Comparison of ENCODE assay signal across 15 cellular contexts in genomic region chr10:7264313-7264741, GRCh38.
A peak's percentile ranks its signal among the peaks of the same experiment; 100 is the strongest.
DNase-seq lines count a peak whose midpoint lies in the region; ATAC-seq and TF ChIP-seq lines count a peak whose summit lies in the region.
"Had no signal": no experiment of that assay in that cellular context is flagged by ENCODE, and none has a peak within 500 bp of the region (broad histone marks: within the 10 kb centered on the region; RNA-seq: fewer than 3 reads in every experiment).

No MANE protein-coding gene starts in this region.

- no peaks in the 10 kb centered on the region for H4K20me1 ChIP-seq in PC-3 (ENCODE audit: low read length)

- H3K36me3 ChIP-seq in Caco-2 (ENCODE audit: control insufficient read depth, insufficient read depth, low read length) (no peaks in the 10 kb centered on the region), PC-3 (ENCODE audit: low read depth, low read length) (no peaks in the 10 kb centered on the region), lung (ENCODE audit: control insufficient read depth in 2 of 2, insufficient read depth in 2 of 2, low read length in 2 of 2) (peaks cover 0 to under 1% of the 10 kb centered on the region in 2 donors), endodermal cell (ENCODE audit: control insufficient read depth, insufficient read depth, low read length) (no peaks in the 10 kb centered on the region)
- H3K36me3 ChIP-seq: SJCRH30 had no signal

- no peaks in the 10 kb centered on the region for H3K9me2 ChIP-seq in PC-3 (replicated peaks; ENCODE audit: low read length)

- H3K27me3 Mint-ChIP-seq in Caco-2 (ENCODE audit: insufficient read depth, unreplicated experiment) (peaks cover 6% of the 10 kb centered on the region), endodermal cell (ENCODE audit: insufficient read depth) (no peaks in the 10 kb centered on the region)

- intact Hi-C loops in Caco-2 (cut with micrococcal nuclease; ENCODE audit: unreplicated experiment): no loop called here
- intact Hi-C loops in PC-3 (cut with micrococcal nuclease): loop anchor here (1.0 to 5.0 kb wide), 3 partner anchors 48 to 142 kb away; no protein-coding TSS in a partner anchor

- peak; percentile 85 for ATAC-seq in PC-3
- no peak for ATAC-seq in lung (ENCODE audit: insufficient read depth, low FRiP score)
- ATAC-seq in GM19324 (IDR thresholded peaks at IDR 0.05; ENCODE audit: low FRiP score, unreplicated experiment): no peak
- no peak for ATAC-seq in GM21526 (IDR thresholded peaks at IDR 0.05; ENCODE audit: low FRiP score, unreplicated experiment)

- H3K9me3 Mint-ChIP-seq in Caco-2 (ENCODE audit: unreplicated experiment): no peaks in the 10 kb centered on the region
- H3K9me3 Mint-ChIP-seq in endodermal cell: no peaks in the 10 kb centered on the region
- H3K9me3 Mint-ChIP-seq: mesothelial cell of epicardium had no signal

- WGBS in lung, 2 donors: 58 to 79% methylated on average over 7 of the region's 7 CpGs
- 85 to 92% methylated on average over 6 to 7 of the region's 7 CpGs for WGBS in endodermal cell (ENCODE audit: insufficient coverage in 1 of 2, insufficient read length in 1 of 2), 2 experiments

- TF ChIP-seq CTCF in Caco-2 (IDR thresholded peaks at IDR 0.05; ENCODE audit: insufficient read depth in 1 of 2, low read depth in 1 of 2, low read length in 1 of 2, severe bottlenecking in 1 of 2, unreplicated experiment in 1 of 2) (no peak), PC-3 (conservative IDR thresholded peaks at IDR 0.05; ENCODE audit: low read depth, low read length) (no peak), choroid plexus epithelial cell (conservative IDR thresholded peaks at IDR 0.05; ENCODE audit: low read depth, low read length) (no peak), lung (IDR thresholded peaks at IDR 0.05; ENCODE audit: control extremely low read depth, extremely low read depth) (no peak), endodermal cell (conservative IDR thresholded peaks at IDR 0.05) (no peak)

- no peak overlapping the region; the same call in 1 of the 2 replicates for H3K9ac ChIP-seq in PC-3 (ENCODE audit: low read length)
- no peak overlapping the region for H3K9ac ChIP-seq in endodermal cell (ENCODE audit: extremely low read depth, low read length, poor library complexity, severe bottlenecking)

- no peaks in the 10 kb centered on the region for H3F3A ChIP-seq in PC-3 (ENCODE audit: low read length, unreplicated experiment)

- no peak overlapping the region for H2AFZ ChIP-seq in PC-3 (ENCODE audit: low read length)

- H3K27ac ChIP-seq in PC-3 (ENCODE audit: low read length) (peak overlapping the region; percentile 67), lung (ENCODE audit: low read depth in 1 of 2, low read length in 1 of 2) (peak overlapping the region; percentile 24 to 63), endodermal cell (ENCODE audit: low read depth, low read length) (no peak overlapping the region)
- H3K27ac ChIP-seq: SJCRH30 had no signal

- no peaks in the 10 kb centered on the region for H3K79me2 ChIP-seq in PC-3 (ENCODE audit: low read length)

- no peak overlapping the region for H3K27ac Mint-ChIP-seq in Caco-2 (ENCODE audit: unreplicated experiment)
- H3K27ac Mint-ChIP-seq in endodermal cell: no peak overlapping the region
- H3K27ac Mint-ChIP-seq: mesothelial cell of epicardium had no signal

- POLR2A ChIA-PET in Caco-2 (lab: Charles Lee): no interaction called here
- POLR2A ChIA-PET in PC-3 (lab: Charles Lee; ENCODE audit: unreplicated experiment): no interaction called here

- H3K9me3 ChIP-seq in Caco-2 (no peaks in the 10 kb centered on the region), PC-3 (ENCODE audit: low read length) (no peaks in the 10 kb centered on the region), lung (ENCODE audit: control insufficient read depth in 2 of 2, insufficient read depth in 1 of 2, low read length in 1 of 2) (no peaks in the 10 kb centered on the region), endodermal cell (ENCODE audit: control insufficient read depth, low read length) (no peaks in the 10 kb centered on the region)
- H3K9me3 ChIP-seq: SJCRH30 had no signal

- H3K4me3 Mint-ChIP-seq in Caco-2 (ENCODE audit: unreplicated experiment) (peak overlapping the region; percentile 24), endodermal cell (no peak overlapping the region)
- H3K4me3 Mint-ChIP-seq: mesothelial cell of epicardium had no signal

- H3K36me3 Mint-ChIP-seq in Caco-2 (ENCODE audit: insufficient read depth, unreplicated experiment) (no peaks in the 10 kb centered on the region), endodermal cell (ENCODE audit: low read depth) (no peaks in the 10 kb centered on the region)
- H3K36me3 Mint-ChIP-seq: mesothelial cell of epicardium had no signal

- H3K4me1 ChIP-seq in Caco-2 (no peaks in the 10 kb centered on the region; the same call in 1 of the 2 replicates), PC-3 (ENCODE audit: insufficient read depth, low read length) (peaks cover 38% of the 10 kb centered on the region), lung (ENCODE audit: control insufficient read depth in 2 of 2, insufficient read depth in 2 of 2, low read length in 2 of 2) (peaks cover 2 to 18% of the 10 kb centered on the region in 2 donors), endodermal cell (ENCODE audit: control insufficient read depth, insufficient read depth, low read length) (peaks cover 5% of the 10 kb centered on the region)
- H3K4me1 ChIP-seq: SJCRH30 had no signal

- BruUV-seq in Caco-2 (replicated peaks; lab: Mats Ljungman, UMichigan) (no TSS peak), PC-3 (replicated peaks; lab: Mats Ljungman, UMichigan) (no TSS peak)

- DNase-seq in Caco-2: no peak
- DNase-seq in PC-3: peak; percentile 74
- DNase-seq in choroid plexus epithelial cell (ENCODE audit: low read depth): peak; percentile 13
- no peak for DNase-seq in lung (ENCODE audit: low spot score)
- DNase-seq in stimulated activated CD4-positive, alpha-beta T cell treated with anti-CD3 and anti-CD28 coated beads, Interleukin-15, amount 100 ng/mL, for 24 hours: no peak
- DNase-seq in endodermal cell: no peak
- DNase-seq: DND-41; NCI-H146; NCI-H69; posterior cingulate gyrus; SJCRH30; stimulated activated CD4-positive, alpha-beta T cell treated with anti-CD3 and anti-CD28 coated beads, Interleukin-1b, Interleukin-23, amount 100 ng/mL, for 48 hours had no signal

- H3K27me3 ChIP-seq in Caco-2 (replicated peaks; ENCODE audit: control insufficient read depth, insufficient read depth, low read length) (no peaks in the 10 kb centered on the region), PC-3 (ENCODE audit: low read length) (no peaks in the 10 kb centered on the region), lung (ENCODE audit: control insufficient read depth, insufficient read depth) (no peaks in the 10 kb centered on the region), endodermal cell (ENCODE audit: control insufficient read depth, insufficient read depth, low read length, poor library complexity, severe bottlenecking) (no peaks in the 10 kb centered on the region)
- H3K27me3 ChIP-seq: SJCRH30 had no signal

- H3K4me1 Mint-ChIP-seq in Caco-2 (ENCODE audit: low read depth, unreplicated experiment) (no peaks in the 10 kb centered on the region), endodermal cell (peaks cover 13% of the 10 kb centered on the region)

- CTCF ChIA-PET in Caco-2 (lab: Charles Lee): no interaction called here
- CTCF ChIA-PET in PC-3 (lab: Charles Lee): no interaction called here

- no peak overlapping the region for H3K4me3 ChIP-seq in Caco-2 (ENCODE audit: low read depth, low read length)
- H3K4me3 ChIP-seq in PC-3 (ENCODE audit: low read length): peak overlapping the region; percentile 32
- H3K4me3 ChIP-seq in choroid plexus epithelial cell (ENCODE audit: low read depth, low read length): no peak overlapping the region
- no peak overlapping the region for H3K4me3 ChIP-seq in lung
- no peak overlapping the region for H3K4me3 ChIP-seq in endodermal cell (ENCODE audit: low read length)
- H3K4me3 ChIP-seq: SJCRH30 had no signal

- H3K4me2 ChIP-seq in PC-3 (ENCODE audit: low read length): peak overlapping the region; percentile 65

Comparison
In these comparisons a context has a peak if more than half of its experiments do, and no peak if none do; other contexts are left out.
1. DNase-seq: peak in PC-3 (single experiment) and choroid plexus epithelial cell (single experiment); none in Caco-2 (0 of 2), lung (single experiment), stimulated activated CD4-positive, alpha-beta T cell treated with anti-CD3 and anti-CD28 coated beads, Interleukin-15, amount 100 ng/mL, for 24 hours (single experiment) and endodermal cell (single experiment).